19 cellular contexts compared by ENCODE assay signal in genomic region chr17:64535357-64535756, GRCh38. TPM values are rescaled to one million over a fixed set of nuclear protein-coding genes. Genes with fewer than 3 reads are reported as not detected.
DNase-seq lines count a peak whose midpoint lies in the region; ATAC-seq, FAIRE-seq and TF ChIP-seq lines count a peak whose summit lies in the region.
"Had no signal": no experiment of that assay in that cellular context is flagged by ENCODE, and none has a peak within 500 bp of the region (broad histone marks: within the 10 kb centered on the region; RNA-seq: fewer than 3 reads in every experiment).

No MANE protein-coding gene starts in this region.

- no peak overlapping the region for H2AK5ac ChIP-seq in mesenchymal stem cell (ENCODE audit: low read length, severe bottlenecking)

- H3K23ac ChIP-seq in mesenchymal stem cell (ENCODE audit: low read length in 2 of 2): no peak overlapping the region

- H3K27me3 ChIP-seq in astrocyte (ENCODE audit: insufficient read depth, low read length) (no peaks in the 10 kb centered on the region), mesenchymal stem cell (ENCODE audit: control insufficient read depth in 1 of 2, insufficient read depth in 1 of 2, low read length in 2 of 2) (no peaks in the 10 kb centered on the region)

- H2AFZ ChIP-seq in astrocyte (ENCODE audit: low read depth, low read length) (no peak overlapping the region), mesenchymal stem cell (ENCODE audit: low read depth, low read length) (no peak overlapping the region)
- H2AFZ ChIP-seq: GM23338, PC-9 had no signal

- H4K20me1 ChIP-seq in astrocyte (ENCODE audit: insufficient read depth, low read length): peaks cover 45% of the 10 kb centered on the region

- H3K14ac ChIP-seq in mesenchymal stem cell (ENCODE audit: low read length in 2 of 2): no peak overlapping the region

- no peak overlapping the region for H2BK15ac ChIP-seq in mesenchymal stem cell (ENCODE audit: low read depth, poor library complexity, severe bottlenecking)

- H3K79me1 ChIP-seq in mesenchymal stem cell (replicated peaks; ENCODE audit: low read length, poor library complexity, severe bottlenecking): peaks cover 4% of the 10 kb centered on the region

- H3K27ac Mint-ChIP-seq in activated naive CD8-positive, alpha-beta T cell: peak overlapping the region; percentile 75
- H3K27ac Mint-ChIP-seq in activated naive CD8-positive, alpha-beta T cell treated with anti-CD3 and anti-CD28 coated beads for 36 hours: no peak overlapping the region
- H3K27ac Mint-ChIP-seq in astrocyte (ENCODE audit: unreplicated experiment): no peak overlapping the region
- H3K27ac Mint-ChIP-seq: GM23338 had no signal

- H2BK5ac ChIP-seq in mesenchymal stem cell (ENCODE audit: low read depth, low read length, poor library complexity, severe bottlenecking): no peak overlapping the region

- H3K36me3 ChIP-seq in astrocyte (ENCODE audit: insufficient read depth, low read length) (peaks cover 86% of the 10 kb centered on the region), mesenchymal stem cell (ENCODE audit: control insufficient read depth in 1 of 2, insufficient read depth in 2 of 2, low read depth in 1 of 2, low read length in 2 of 2) (peaks cover 41 to 100% of the 10 kb centered on the region in 2 experiments)

- WGBS in mesenchymal stem cell: 82% methylated on average over 4 of the region's 6 CpGs

- no peaks in the 10 kb centered on the region for H3K27me3 Mint-ChIP-seq in activated naive CD8-positive, alpha-beta T cell
- H3K27me3 Mint-ChIP-seq in activated naive CD8-positive, alpha-beta T cell treated with anti-CD3 and anti-CD28 coated beads for 36 hours: no peaks in the 10 kb centered on the region
- no peaks in the 10 kb centered on the region for H3K27me3 Mint-ChIP-seq in astrocyte (ENCODE audit: low read depth, unreplicated experiment)
- H3K27me3 Mint-ChIP-seq: CD4-positive, alpha-beta memory T cell had no signal

- no peak overlapping the region for H3K9ac ChIP-seq in astrocyte (ENCODE audit: low read length)
- H3K9ac ChIP-seq in mesenchymal stem cell (ENCODE audit: low read length): peak overlapping the region; percentile 6
- H3K9ac ChIP-seq: KMS-11 had no signal

- H3K9me3 ChIP-seq in astrocyte (ENCODE audit: insufficient read depth, low read depth, low read length) (no peaks in the 10 kb centered on the region), mesenchymal stem cell (ENCODE audit: control insufficient read depth, low read length) (no peaks in the 10 kb centered on the region)
- H3K9me3 ChIP-seq: A549 had no signal

- no peak for TF ChIP-seq CTCF in astrocyte (IDR thresholded peaks at IDR 0.05; ENCODE audit: insufficient read depth, low read depth, low read length)

- H3K4me1 ChIP-seq in astrocyte (ENCODE audit: insufficient read depth, low read length): no peaks in the 10 kb centered on the region
- H3K4me1 ChIP-seq in mesenchymal stem cell (ENCODE audit: control insufficient read depth, insufficient read depth, low read depth, low read length): peaks cover 9% of the 10 kb centered on the region
- H3K4me1 ChIP-seq: A549 had no signal

- ATAC-seq in HG03139 (IDR thresholded peaks at IDR 0.05; ENCODE audit: unreplicated experiment): no peak
- no peak for ATAC-seq in GM21528 (IDR thresholded peaks at IDR 0.05; ENCODE audit: low FRiP score, unreplicated experiment)
- ATAC-seq: A549, GM12878, GM23338 had no signal

- H3K36me3 Mint-ChIP-seq in activated naive CD8-positive, alpha-beta T cell: peaks cover 4% of the 10 kb centered on the region
- peaks cover 18% of the 10 kb centered on the region for H3K36me3 Mint-ChIP-seq in activated naive CD8-positive, alpha-beta T cell treated with anti-CD3 and anti-CD28 coated beads for 36 hours
- H3K36me3 Mint-ChIP-seq in astrocyte (ENCODE audit: low read depth, unreplicated experiment): peaks cover 18% of the 10 kb centered on the region

- H3K4me3 ChIP-seq in astrocyte (ENCODE audit: insufficient read depth, low read depth, low read length): no peak overlapping the region
- no peak overlapping the region for H3K4me3 ChIP-seq in mesenchymal stem cell (ENCODE audit: insufficient read depth in 1 of 2, low read depth in 1 of 2, low read length in 2 of 2)
- H3K4me3 ChIP-seq: A549, GM12878, GM23338, PC-9 had no signal

- no peak overlapping the region for H3K18ac ChIP-seq in mesenchymal stem cell (ENCODE audit: low read depth in 1 of 2, low read length in 2 of 2)

- no peak for FAIRE-seq in astrocyte (lab: Jason Lieb, UNC)
- FAIRE-seq: GM12878 had no signal

- H3K4me1 Mint-ChIP-seq in activated naive CD8-positive, alpha-beta T cell (ENCODE audit: low read depth): no peaks in the 10 kb centered on the region
- H3K4me1 Mint-ChIP-seq in activated naive CD8-positive, alpha-beta T cell treated with anti-CD3 and anti-CD28 coated beads for 36 hours: peaks cover 5% of the 10 kb centered on the region
- H3K4me1 Mint-ChIP-seq in astrocyte (ENCODE audit: low read depth, unreplicated experiment): peaks cover 25% of the 10 kb centered on the region
- H3K4me1 Mint-ChIP-seq: GM23338 had no signal

- no peak for DNase-seq in activated naive CD8-positive, alpha-beta T cell treated with anti-CD3 and anti-CD28 coated beads for 36 hours
- DNase-seq in astrocyte (ENCODE audit: low read depth) (no peak), mesenchymal stem cell (no peak), NCI-H1694 (lab: John Stamatoyannopoulos, UW) (no peak)
- DNase-seq: CD4-positive, alpha-beta memory T cell; DMS153; GDM1; NCI-H1417; NCI-H1930; NCI-H226; NCI-H524 treated with DMSO at 0.1 percent for 48 hours; PC-9 had no signal

- H3K4me3 Mint-ChIP-seq in activated naive CD8-positive, alpha-beta T cell: no peak overlapping the region
- no peak overlapping the region for H3K4me3 Mint-ChIP-seq in activated naive CD8-positive, alpha-beta T cell treated with anti-CD3 and anti-CD28 coated beads for 36 hours
- H3K4me3 Mint-ChIP-seq in astrocyte (ENCODE audit: unreplicated experiment): no peak overlapping the region
- H3K4me3 Mint-ChIP-seq: CD4-positive, alpha-beta memory T cell; GM23338 had no signal

- H4K8ac ChIP-seq in mesenchymal stem cell (ENCODE audit: low read length): no peak overlapping the region

- H3K27ac ChIP-seq in astrocyte (ENCODE audit: low read depth, low read length) (peak overlapping the region; percentile 26), mesenchymal stem cell (ENCODE audit: low read length, poor library complexity, severe bottlenecking) (peak overlapping the region; percentile 50)
- H3K27ac ChIP-seq: A549, KMS-11, PC-9 had no signal

- H2BK12ac ChIP-seq in mesenchymal stem cell (ENCODE audit: low read length in 2 of 2): no peak overlapping the region

- no peaks in the 10 kb centered on the region for H3K9me3 Mint-ChIP-seq in activated naive CD8-positive, alpha-beta T cell (ENCODE audit: low read depth)
- no peaks in the 10 kb centered on the region for H3K9me3 Mint-ChIP-seq in activated naive CD8-positive, alpha-beta T cell treated with anti-CD3 and anti-CD28 coated beads for 36 hours
- peaks cover 1% of the 10 kb centered on the region for H3K9me3 Mint-ChIP-seq in astrocyte (ENCODE audit: unreplicated experiment)
- H3K9me3 Mint-ChIP-seq: CD4-positive, alpha-beta memory T cell; GM23338 had no signal

- H4K91ac ChIP-seq in mesenchymal stem cell (ENCODE audit: low read length): no peak overlapping the region

- H3K79me2 ChIP-seq in astrocyte (ENCODE audit: insufficient read depth, low read length): peaks cover 2% of the 10 kb centered on the region

- no peak overlapping the region for H2BK120ac ChIP-seq in mesenchymal stem cell (ENCODE audit: low read depth, low read length)

- H3K4me2 ChIP-seq in astrocyte (ENCODE audit: low read length) (no peak overlapping the region), mesenchymal stem cell (ENCODE audit: low read length, poor library complexity, severe bottlenecking) (no peak overlapping the region)
- H3K4me2 ChIP-seq: A549, GM23338, KMS-11, PC-9 had no signal

- no peak overlapping the region for H3K4ac ChIP-seq in mesenchymal stem cell (ENCODE audit: low read depth in 1 of 2, low read length in 2 of 2)

RNA-seq across cellular contexts. Expression of gene CEP95, which starts 28.6 kb away (rescaled TPM):
- 10 to 100 TPM; 39.3 to 39.7 TPM for total RNA-seq in activated naive CD8-positive, alpha-beta T cell treated with anti-CD3 and anti-CD28 coated beads for 36 hours
- 29.7 and 35.2 TPM in 2 replicates for total RNA-seq in astrocyte
- 26.6 TPM for polyA plus RNA-seq in mesenchymal stem cell (2013, experiment 1 of 2)
- polyA plus RNA-seq in mesenchymal stem cell (2013, experiment 2 of 2): 22.1 TPM

RNA-seq across cellular contexts. Expression of gene DDX5, which starts 29.3 kb away (rescaled TPM):
- 100 to 1,000 TPM; 719 to 745 TPM for total RNA-seq in activated naive CD8-positive, alpha-beta T cell treated with anti-CD3 and anti-CD28 coated beads for 36 hours
- 549 and 555 TPM in 2 replicates for total RNA-seq in astrocyte
- 649 TPM for polyA plus RNA-seq in mesenchymal stem cell (2013, experiment 1 of 2)
- polyA plus RNA-seq in mesenchymal stem cell (2013, experiment 2 of 2): 611 TPM

RNA-seq across cellular contexts. Expression of gene POLG2, which starts 38.5 kb away (rescaled TPM):
- 10 to 100 TPM; 28.6 to 32.8 TPM for total RNA-seq in activated naive CD8-positive, alpha-beta T cell treated with anti-CD3 and anti-CD28 coated beads for 36 hours
- total RNA-seq in astrocyte: 13.7 and 16.2 TPM in 2 replicates
- 6.1 TPM for polyA plus RNA-seq in mesenchymal stem cell (2013, experiment 1 of 2)
- 5.5 TPM for polyA plus RNA-seq in mesenchymal stem cell (2013, experiment 2 of 2)
